ENCODE assay signal across 8 cellular contexts in genomic region chr5:150436141-150436680, GRCh38. TPM values are rescaled to one million over a fixed set of nuclear protein-coding genes. Genes with fewer than 3 reads are reported as not detected.
DNase-seq lines count a peak whose midpoint lies in the region; ATAC-seq and TF ChIP-seq lines count a peak whose summit lies in the region.

No MANE protein-coding gene starts in this region.

- TF ChIP-seq POLR2A in lower leg skin (IDR thresholded peaks at IDR 0.05), result no peak

- 16 to 19% methylated on average over 13 of the region's 13 CpGs for WGBS in lower leg skin, 2 donors

- no peak overlapping the region for H3K27ac ChIP-seq in C4-2B

- DNase-seq in NCI-H524 (lab: John Stamatoyannopoulos, UW) (peak; percentile 52 to 77), choroid plexus epithelial cell (ENCODE audit: low read depth) (peak; percentile 95), lower leg skin (ENCODE audit: low spot score in 2 of 2) (peak; percentile 90 to 97)
- peak; percentile 90 to 93 for DNase-seq in activated CD4-positive, alpha-beta T cell treated with anti-CD3 and anti-CD28 coated beads for 24 hours (ENCODE audit: low read depth in 2 of 2)
- peak; percentile 83 to 91 (median 88) for DNase-seq in stimulated activated CD4-positive, alpha-beta T cell treated with anti-CD3 and anti-CD28 coated beads, TNF-alpha, amount 100 ng/mL, for 24 hours (ENCODE audit: low read depth in 3 of 3)

- H3K4me3 ChIP-seq in choroid plexus epithelial cell (ENCODE audit: low read depth, low read length) (no peak overlapping the region), lower leg skin (ENCODE audit: low read depth, poor library complexity, severe bottlenecking) (no peak overlapping the region)

- intact Hi-C loops in lower leg skin (cut with DNase I; ENCODE audit: low total_unique reads), result no loop called here

- peak; percentile 98 for ATAC-seq in GM19351 (IDR thresholded peaks at IDR 0.05; ENCODE audit: unreplicated experiment)
- ATAC-seq in HG03457 (IDR thresholded peaks at IDR 0.05; ENCODE audit: unreplicated experiment), result peak; percentile 90

- TF ChIP-seq CTCF in C4-2B (conservative IDR thresholded peaks at IDR 0.05) (peak; percentile 94), choroid plexus epithelial cell (conservative IDR thresholded peaks at IDR 0.05; ENCODE audit: low read depth, low read length) (peak; percentile 89), lower leg skin (IDR thresholded peaks at IDR 0.05) (peak in 1 of 3 donors; percentile 55)

RNA-seq across cellular contexts. Expression of gene RPS14, which starts 13.3 kb away (rescaled TPM):
- total RNA-seq in lower leg skin, result 1,000 to 10,000 TPM; 2,497 to 4,490 (median 3,854) TPM

RNA-seq across cellular contexts. Expression of gene CD74, which starts 23.5 kb away (rescaled TPM):
- total RNA-seq in lower leg skin, result 100 to 1,000 TPM; 500 to 762 (median 613) TPM
